ENCODE assay signal across 23 cellular contexts in the genomic region with DNA sequence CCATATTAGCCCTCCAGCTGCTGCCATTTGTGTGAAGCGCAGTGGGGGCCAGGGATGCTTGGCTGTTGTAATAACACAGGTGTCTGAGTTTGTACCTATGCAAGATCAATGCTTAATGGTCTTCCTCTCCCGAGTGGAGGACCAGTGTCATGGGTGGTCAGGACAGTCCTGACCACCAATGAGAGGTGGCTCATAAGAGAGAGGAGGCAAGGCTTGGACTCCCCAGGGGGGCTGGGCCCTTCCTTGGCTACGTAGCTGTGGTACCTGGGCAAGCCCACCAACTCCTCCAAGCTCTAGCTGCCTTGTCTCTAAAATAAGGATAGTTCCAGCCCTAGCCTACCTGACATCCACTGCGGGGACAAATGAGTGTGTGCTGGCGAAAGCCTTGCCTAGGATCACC.
"Had no signal": no experiment of that assay in that cellular context is flagged by ENCODE, and none has a peak within 500 bp of the region (broad histone marks: within the 10 kb centered on the region; RNA-seq: fewer than 3 reads in every experiment).

No MANE protein-coding gene starts in this region.

- H3K27ac ChIP-seq: colonic mucosa, epithelial cell of prostate, esophagus muscularis mucosa, foreskin keratinocyte, gastroesophageal sphincter, heart left ventricle, left lung, lower lobe of right lung had no signal

- H3K9me3 ChIP-seq: colonic mucosa, esophagus muscularis mucosa, gastroesophageal sphincter, heart left ventricle, left lung, lower lobe of right lung had no signal

- ATAC-seq: effector memory CD8-positive, alpha-beta T cell; foreskin keratinocyte; gastroesophageal sphincter; heart left ventricle; left cardiac atrium; left lung; left ventricle myocardium superior; lower lobe of right lung had no signal

- H3K27me3 ChIP-seq: colonic mucosa, esophagus muscularis mucosa, foreskin keratinocyte, gastroesophageal sphincter, heart left ventricle, left lung had no signal

- H3K4me3 Mint-ChIP-seq: dendritic cell treated with granulocyte-macrophage colony-stimulating factor and Interleukin-4, amounts not matched to agents 40 ng/mL and 50 ng/mL, for 4 days; effector memory CD8-positive, alpha-beta T cell; endodermal cell had no signal

- H3K9me3 Mint-ChIP-seq: dendritic cell treated with granulocyte-macrophage colony-stimulating factor and Interleukin-4, amounts not matched to agents 40 ng/mL and 50 ng/mL, for 4 days; effector memory CD8-positive, alpha-beta T cell; endodermal cell had no signal

- H3K4me3 ChIP-seq: colonic mucosa, esophagus muscularis mucosa, gastroesophageal sphincter, heart left ventricle, left lung, lower lobe of right lung had no signal

- H3K27ac Mint-ChIP-seq: dendritic cell treated with granulocyte-macrophage colony-stimulating factor and Interleukin-4, amounts not matched to agents 40 ng/mL and 50 ng/mL, for 4 days; effector memory CD8-positive, alpha-beta T cell; endodermal cell had no signal

- FAIRE-seq: endometrium, frontal cortex, islet of Langerhans, keratinocyte had no signal

- H3K4me1 Mint-ChIP-seq: endodermal cell had no signal

- H3K4me1 ChIP-seq: colonic mucosa, esophagus muscularis mucosa, foreskin keratinocyte, gastroesophageal sphincter, left lung, lower lobe of right lung had no signal

- H3K36me3 ChIP-seq: colonic mucosa, esophagus muscularis mucosa, gastroesophageal sphincter, heart left ventricle, left lung, lower lobe of right lung had no signal

- DNase-seq: colonic mucosa; cortex of kidney; effector CD8-positive, alpha-beta T cell; effector memory CD8-positive, alpha-beta T cell; endodermal cell; erythroblast; foreskin keratinocyte; heart left ventricle; hippocampal formation; left cardiac atrium; left lung; left ventricle myocardium superior; lower lobe of right lung; mesendoderm; midbrain had no signal
